In genomic region chr2:151260492-151261239, GRCh38 we compare ENCODE assay signal across 8 cellular contexts. TPM values are rescaled to one million over a fixed set of nuclear protein-coding genes. Genes with fewer than 3 reads are reported as not detected.
DNase-seq lines count a peak whose midpoint lies in the region; ATAC-seq and TF ChIP-seq lines count a peak whose summit lies in the region.

No MANE protein-coding gene starts in this region.

- peaks cover 30% of the 10 kb centered on the region for H3K4me1 Mint-ChIP-seq in activated naive CD4-positive, alpha-beta T cell treated with anti-CD3 and anti-CD28 coated beads, Interleukin-2, amount 10 ng/mL, durations not matched to agents 7 days and 5 days
- H3K4me1 Mint-ChIP-seq in endothelial cell (ENCODE audit: unreplicated experiment), result peaks cover 16% of the 10 kb centered on the region

- H3K9me3 Mint-ChIP-seq in activated naive CD4-positive, alpha-beta T cell treated with anti-CD3 and anti-CD28 coated beads, Interleukin-2, amount 10 ng/mL, durations not matched to agents 7 days and 5 days, result no peaks in the 10 kb centered on the region
- no peaks in the 10 kb centered on the region for H3K9me3 Mint-ChIP-seq in endothelial cell (ENCODE audit: unreplicated experiment)

- H3K36me3 Mint-ChIP-seq in activated naive CD4-positive, alpha-beta T cell treated with anti-CD3 and anti-CD28 coated beads, Interleukin-2, amount 10 ng/mL, durations not matched to agents 7 days and 5 days, result peaks cover 3% of the 10 kb centered on the region
- H3K36me3 Mint-ChIP-seq in endothelial cell (ENCODE audit: low read depth, unreplicated experiment), result no peaks in the 10 kb centered on the region

- H3K27me3 Mint-ChIP-seq in activated naive CD4-positive, alpha-beta T cell treated with anti-CD3 and anti-CD28 coated beads, Interleukin-2, amount 10 ng/mL, durations not matched to agents 7 days and 5 days, result no peaks in the 10 kb centered on the region
- H3K27me3 Mint-ChIP-seq in endothelial cell (ENCODE audit: unreplicated experiment), result peaks cover 2% of the 10 kb centered on the region

- DNase-seq in activated naive CD4-positive, alpha-beta T cell treated with anti-CD3 and anti-CD28 coated beads, Interleukin-2, amount 10 ng/mL, durations not matched to agents 7 days and 5 days, result peak; percentile 35
- DNase-seq in activated naive CD4-positive, alpha-beta T cell (lab: John Stamatoyannopoulos, UW), result no peak
- DNase-seq in RKO (ENCODE audit: low spot score), result peak; percentile 16
- DNase-seq in endothelial cell (ENCODE audit: low spot score), result no peak
- no peak for DNase-seq in epidermal melanocyte (ENCODE audit: insufficient read length, low spot score)
- no peak for DNase-seq in NCI-H187 (lab: John Stamatoyannopoulos, UW)

- H3K36me3 ChIP-seq in neutrophil, result no peaks in the 10 kb centered on the region

- H3K4me1 ChIP-seq in neutrophil (ENCODE audit: control insufficient read depth in 1 of 2, insufficient read depth in 1 of 2, low read depth in 1 of 2, low read length in 1 of 2), result peaks cover 12 to 15% of the 10 kb centered on the region in 2 experiments

- peak overlapping the region; percentile 94 for H3K27ac ChIP-seq in neutrophil

- H3K9me3 ChIP-seq in neutrophil, result no peaks in the 10 kb centered on the region

- peak overlapping the region; percentile 92 for H3K4me3 Mint-ChIP-seq in activated naive CD4-positive, alpha-beta T cell treated with anti-CD3 and anti-CD28 coated beads, Interleukin-2, amount 10 ng/mL, durations not matched to agents 7 days and 5 days
- H3K4me3 Mint-ChIP-seq in endothelial cell (ENCODE audit: unreplicated experiment), result peak overlapping the region; percentile 78

- CTCF ChIA-PET in activated naive CD4-positive, alpha-beta T cell treated with anti-CD3 and anti-CD28 coated beads, Interleukin-2, amount 10 ng/mL, durations not matched to agents 7 days and 5 days (lab: Charles Lee), result interaction anchor here (0.9 to 1.1 kb wide), 2 partner anchors 37 to 177 kb away, joined by 3 to 4 read pairs; no protein-coding TSS in a partner anchor

- peak; percentile 13 for ATAC-seq in HG02884 (IDR thresholded peaks at IDR 0.05; ENCODE audit: unreplicated experiment)

- TF ChIP-seq CTCF in endothelial cell (IDR thresholded peaks at IDR 0.05; ENCODE audit: unreplicated experiment) (no peak), neutrophil (IDR thresholded peaks at IDR 0.05) (no peak)

- H3K27me3 ChIP-seq in neutrophil, result no peaks in the 10 kb centered on the region

- peak overlapping the region; percentile 88 to 90 for H3K4me3 ChIP-seq in neutrophil (ENCODE audit: low read depth in 1 of 2, low read length in 1 of 2)

- H3K27ac Mint-ChIP-seq in activated naive CD4-positive, alpha-beta T cell treated with anti-CD3 and anti-CD28 coated beads, Interleukin-2, amount 10 ng/mL, durations not matched to agents 7 days and 5 days, result peak overlapping the region; percentile 99
- no peak overlapping the region for H3K27ac Mint-ChIP-seq in endothelial cell (ENCODE audit: unreplicated experiment)

RNA-seq across cellular contexts. Expression of gene RBM43, which starts 1.0 kb away (rescaled TPM):
- 5.7 TPM for total RNA-seq in endothelial cell (ENCODE audit: unreplicated experiment)

RNA-seq across cellular contexts. Expression of gene NMI, which starts 28.8 kb away (rescaled TPM):
- total RNA-seq in endothelial cell (ENCODE audit: unreplicated experiment), result 10.0 TPM

Comparison
In these comparisons a context has a peak if more than half of its experiments do, and no peak if none do; other contexts are left out.
1. DNase-seq: peak in activated naive CD4-positive, alpha-beta T cell treated with anti-CD3 and anti-CD28 coated beads, Interleukin-2, amount 10 ng/mL, durations not matched to agents 7 days and 5 days (single experiment) and RKO (single experiment); none in activated naive CD4-positive, alpha-beta T cell (0 of 4), endothelial cell (single experiment), epidermal melanocyte (single experiment) and NCI-H187 (0 of 2).